ENCODE assay signal across 9 cellular contexts in genomic region chr2:160252278-160252887, GRCh38. TPM values are rescaled to one million over a fixed set of nuclear protein-coding genes. Genes with fewer than 3 reads are reported as not detected.
DNase-seq lines count a peak whose midpoint lies in the region; ATAC-seq and TF ChIP-seq lines count a peak whose summit lies in the region.
"Had no signal": no experiment of that assay in that cellular context is flagged by ENCODE, and none has a peak within 500 bp of the region (broad histone marks: within the 10 kb centered on the region; RNA-seq: fewer than 3 reads in every experiment).

No MANE protein-coding gene starts in this region.

- no peak overlapping the region for H3K27ac ChIP-seq in coronary artery
- H3K27ac ChIP-seq in muscle layer of colon (ENCODE audit: low read depth, low read length), result peak overlapping the region; percentile 25

- H3K27me3 Mint-ChIP-seq in activated naive CD8-positive, alpha-beta T cell treated with anti-CD3 and anti-CD28 coated beads, Interleukin-2, amount 50 U/mL, for 24 hours, result peaks cover 7% of the 10 kb centered on the region
- H3K27me3 Mint-ChIP-seq in activated naive CD8-positive, alpha-beta T cell treated with anti-CD3 and anti-CD28 coated beads for 36 hours, result peaks cover 6% of the 10 kb centered on the region

- H3K9me3 Mint-ChIP-seq in activated naive CD8-positive, alpha-beta T cell treated with anti-CD3 and anti-CD28 coated beads, Interleukin-2, amount 50 U/mL, for 24 hours, result no peaks in the 10 kb centered on the region
- H3K9me3 Mint-ChIP-seq in activated naive CD8-positive, alpha-beta T cell treated with anti-CD3 and anti-CD28 coated beads for 36 hours, result no peaks in the 10 kb centered on the region

- no peak overlapping the region for H3K4me3 ChIP-seq in coronary artery
- no peak overlapping the region for H3K4me3 ChIP-seq in muscle layer of colon (ENCODE audit: low read depth in 1 of 2, low read length in 2 of 2)

- H3K4me1 Mint-ChIP-seq in activated naive CD8-positive, alpha-beta T cell treated with anti-CD3 and anti-CD28 coated beads, Interleukin-2, amount 50 U/mL, for 24 hours, result no peaks in the 10 kb centered on the region
- peaks cover 2% of the 10 kb centered on the region for H3K4me1 Mint-ChIP-seq in activated naive CD8-positive, alpha-beta T cell treated with anti-CD3 and anti-CD28 coated beads for 36 hours

- no peaks in the 10 kb centered on the region for H3K36me3 ChIP-seq in muscle layer of colon (ENCODE audit: insufficient read depth, low read length)

- peak; percentile 54 for TF ChIP-seq CTCF in coronary artery (IDR thresholded peaks at IDR 0.05)

- H3K9ac ChIP-seq in muscle layer of colon (ENCODE audit: low read length), result no peak overlapping the region

- ATAC-seq in activated naive CD8-positive, alpha-beta T cell treated with anti-CD3 and anti-CD28 coated beads, Interleukin-2, amount 50 U/mL, for 24 hours, result no peak
- ATAC-seq in HG02571 (IDR thresholded peaks at IDR 0.05; ENCODE audit: unreplicated experiment) (no peak), HG03045 (IDR thresholded peaks at IDR 0.05; ENCODE audit: unreplicated experiment) (no peak)

- H3K4me3 Mint-ChIP-seq in activated naive CD8-positive, alpha-beta T cell treated with anti-CD3 and anti-CD28 coated beads, Interleukin-2, amount 50 U/mL, for 24 hours, result no peak overlapping the region
- H3K4me3 Mint-ChIP-seq in activated naive CD8-positive, alpha-beta T cell treated with anti-CD3 and anti-CD28 coated beads for 36 hours, result no peak overlapping the region
- H3K4me3 Mint-ChIP-seq: activated naive CD8-positive, alpha-beta T cell had no signal

- H3K27me3 ChIP-seq in muscle layer of colon (ENCODE audit: control insufficient read depth in 1 of 2, insufficient read depth in 2 of 2, low read length in 2 of 2), result no peaks in the 10 kb centered on the region

- H3K9me3 ChIP-seq in muscle layer of colon (ENCODE audit: low read length), result no peaks in the 10 kb centered on the region

- peak overlapping the region; percentile 3 for H3K27ac Mint-ChIP-seq in activated naive CD8-positive, alpha-beta T cell treated with anti-CD3 and anti-CD28 coated beads, Interleukin-2, amount 50 U/mL, for 24 hours
- H3K27ac Mint-ChIP-seq in activated naive CD8-positive, alpha-beta T cell treated with anti-CD3 and anti-CD28 coated beads for 36 hours, result no peak overlapping the region
- H3K27ac Mint-ChIP-seq: activated naive CD8-positive, alpha-beta T cell had no signal

- no peak for DNase-seq in activated naive CD8-positive, alpha-beta T cell treated with anti-CD3 and anti-CD28 coated beads, Interleukin-2, amount 50 U/mL, for 24 hours
- no peak for DNase-seq in activated naive CD8-positive, alpha-beta T cell treated with anti-CD3 and anti-CD28 coated beads for 36 hours
- DNase-seq in NCI-H526 treated with DMSO at 0.1 percent for 48 hours (lab: John Stamatoyannopoulos, UW) (peak; percentile 27), coronary artery (ENCODE audit: low spot score) (no peak), T-helper 9 cell (no peak)

- H3K4me1 ChIP-seq in muscle layer of colon (ENCODE audit: insufficient read depth, low read length), result peaks cover 7% of the 10 kb centered on the region

- no peaks in the 10 kb centered on the region for H3K36me3 Mint-ChIP-seq in activated naive CD8-positive, alpha-beta T cell treated with anti-CD3 and anti-CD28 coated beads, Interleukin-2, amount 50 U/mL, for 24 hours (ENCODE audit: low read depth)
- no peaks in the 10 kb centered on the region for H3K36me3 Mint-ChIP-seq in activated naive CD8-positive, alpha-beta T cell treated with anti-CD3 and anti-CD28 coated beads for 36 hours
- H3K36me3 Mint-ChIP-seq: activated naive CD8-positive, alpha-beta T cell had no signal

RNA-seq across cellular contexts. Expression of gene ITGB6, which starts 52.3 kb away (rescaled TPM):
- not detected for total RNA-seq in activated naive CD8-positive, alpha-beta T cell treated with anti-CD3 and anti-CD28 coated beads for 36 hours
